11 cellular contexts compared by ENCODE assay signal in genomic region chr19:10899171-10899653, GRCh38. TPM values are rescaled to one million over a fixed set of nuclear protein-coding genes. Genes with fewer than 3 reads are reported as not detected.
DNase-seq lines count a peak whose midpoint lies in the region; ATAC-seq, FAIRE-seq and TF ChIP-seq lines count a peak whose summit lies in the region.
"Had no signal": no experiment of that assay in that cellular context is flagged by ENCODE, and none has a peak within 500 bp of the region (broad histone marks: within the 10 kb centered on the region; RNA-seq: fewer than 3 reads in every experiment).

No MANE protein-coding gene starts in this region.

- peaks cover 12 to 24% of the 10 kb centered on the region in 2 donors for H3K4me1 ChIP-seq in adrenal gland (replicated peaks in 1 of 2)
- H3K4me1 ChIP-seq: neural progenitor cell had no signal

- H3K4me3 Mint-ChIP-seq in activated naive CD8-positive, alpha-beta T cell treated with anti-CD3 and anti-CD28 coated beads, Interleukin-2, amount 50 U/mL, for 24 hours, result no peak overlapping the region
- H3K4me3 Mint-ChIP-seq: neural progenitor cell; T-helper 1 cell treated with Interleukin-12 subunit alpha and Interleukin-12 subunit beta and Interleukin-4 antibody, amounts not matched to agents 30 μg/mL and 1 μg/mL, for 36 hours had no signal

- peak overlapping the region in 1 of 5 donors; percentile 11 for H3K27ac ChIP-seq in adrenal gland
- no peak overlapping the region for H3K27ac ChIP-seq in substantia nigra (ENCODE audit: low read depth, low read length, poor library complexity, severe bottlenecking)
- H3K27ac ChIP-seq: neural progenitor cell had no signal

- no peak for TF ChIP-seq POLR2A in adrenal gland (IDR thresholded peaks at IDR 0.05)

- ATAC-seq in left colon (peak; percentile 88), HG02763 (IDR thresholded peaks at IDR 0.05; ENCODE audit: unreplicated experiment) (no peak)
- ATAC-seq in activated naive CD8-positive, alpha-beta T cell treated with anti-CD3 and anti-CD28 coated beads, Interleukin-2, amount 50 U/mL, for 24 hours, result no peak

- H3K4me1 Mint-ChIP-seq in activated naive CD8-positive, alpha-beta T cell treated with anti-CD3 and anti-CD28 coated beads, Interleukin-2, amount 50 U/mL, for 24 hours, result no peaks in the 10 kb centered on the region

- no peaks in the 10 kb centered on the region for H3K9me3 ChIP-seq in MG63
- no peaks in the 10 kb centered on the region for H3K9me3 ChIP-seq in adrenal gland (replicated peaks in 1 of 3)

- FAIRE-seq in frontal cortex (lab: Jason Lieb, UNC), result no peak

- TF ChIP-seq CTCF in adrenal gland (IDR thresholded peaks at IDR 0.05), result no peak

- H3K27ac Mint-ChIP-seq in activated naive CD8-positive, alpha-beta T cell treated with anti-CD3 and anti-CD28 coated beads, Interleukin-2, amount 50 U/mL, for 24 hours, result no peak overlapping the region
- H3K27ac Mint-ChIP-seq: neural progenitor cell; T-helper 1 cell treated with Interleukin-12 subunit alpha and Interleukin-12 subunit beta and Interleukin-4 antibody, amounts not matched to agents 30 μg/mL and 1 μg/mL, for 36 hours had no signal

- H3K36me3 ChIP-seq in MG63, result peaks cover 7% of the 10 kb centered on the region
- no peaks in the 10 kb centered on the region for H3K36me3 ChIP-seq in adrenal gland (replicated peaks in 1 of 2)
- H3K36me3 ChIP-seq: neural progenitor cell had no signal

- intact Hi-C loops in adrenal gland (cut with DNase I), result no loop called here
- intact Hi-C loops in left colon (cut with DNase I, micrococcal nuclease), result no loop called here

- no peaks in the 10 kb centered on the region for H3K27me3 Mint-ChIP-seq in activated naive CD8-positive, alpha-beta T cell treated with anti-CD3 and anti-CD28 coated beads, Interleukin-2, amount 50 U/mL, for 24 hours

- peaks cover 7% of the 10 kb centered on the region for H3K36me3 Mint-ChIP-seq in activated naive CD8-positive, alpha-beta T cell treated with anti-CD3 and anti-CD28 coated beads, Interleukin-2, amount 50 U/mL, for 24 hours (ENCODE audit: low read depth)

- no peaks in the 10 kb centered on the region for H3K9me3 Mint-ChIP-seq in activated naive CD8-positive, alpha-beta T cell treated with anti-CD3 and anti-CD28 coated beads, Interleukin-2, amount 50 U/mL, for 24 hours

- no peak overlapping the region for H3K4me3 ChIP-seq in MG63
- H3K4me3 ChIP-seq in adrenal gland, result no peak overlapping the region
- H3K4me3 ChIP-seq: neural progenitor cell had no signal

- DNase-seq in MG63 (peak; percentile 34), adrenal gland (peak; percentile 48 to 80 (median 77)), left colon (peak; percentile 92 to 95), substantia nigra (lab: John Stamatoyannopoulos, UW) (peak in 26 of 49 donors; percentile 2 to 94 (median 28)), frontal cortex (ENCODE audit: low spot score in 2 of 2) (no peak)
- no peak for DNase-seq in activated naive CD8-positive, alpha-beta T cell treated with anti-CD3 and anti-CD28 coated beads, Interleukin-2, amount 50 U/mL, for 24 hours
- DNase-seq: central memory CD4-positive, alpha-beta T cell; NCI-H524 treated with DMSO at 0.1 percent for 48 hours had no signal

- 49 to 69% (median 52%) methylated on average over 3 to 9 of the region's 9 CpGs for WGBS in adrenal gland, 4 donors

- H3K27me3 ChIP-seq in MG63 (no peaks in the 10 kb centered on the region), adrenal gland (no peaks in the 10 kb centered on the region)
- H3K27me3 ChIP-seq: neural progenitor cell had no signal

RNA-seq across cellular contexts. Expression of gene CARM1, which starts 27.9 kb away (rescaled TPM):
- 28.9 and 45.7 TPM in 2 replicates for total RNA-seq in MG63 (2014; rRNA removed; shearing (Covaris generic); ENCODE audit: low replicate concordance)
- total RNA-seq in adrenal gland (10 to 100 TPM in 7 of 8 donors, 1 to 10 TPM in 1; 8.2 to 36.3 (median 24.0) TPM), left colon (10 to 100 TPM; 48.3 to 58.3 TPM), frontal cortex (18.8 TPM)
- 10 to 100 TPM; 13.8 to 38.1 (median 20.4) TPM for polyA plus RNA-seq in adrenal gland

RNA-seq across cellular contexts. Expression of gene YIPF2, which starts 29.2 kb away (rescaled TPM):
- total RNA-seq in MG63 (2014; rRNA removed; shearing (Covaris generic); ENCODE audit: low replicate concordance), result 74.6 and 82.8 TPM in 2 replicates
- total RNA-seq in adrenal gland (10 to 100 TPM; 54.5 to 99.1 (median 76.1) TPM), left colon (10 to 100 TPM; 57.8 to 64.8 TPM), frontal cortex (35.9 TPM)
- polyA plus RNA-seq in adrenal gland, result 10 to 100 TPM; 21.1 to 98.9 (median 40.4) TPM

RNA-seq across cellular contexts. Expression of gene TIMM29, which starts 29.4 kb away (rescaled TPM):
- 29.3 and 39.2 TPM in 2 replicates for total RNA-seq in MG63 (2014; rRNA removed; shearing (Covaris generic); ENCODE audit: low replicate concordance)
- total RNA-seq in adrenal gland (10 to 100 TPM; 18.5 to 39.7 (median 30.9) TPM), left colon (10 to 100 TPM; 23.0 to 24.6 TPM), frontal cortex (41.6 TPM)
- 10 to 100 TPM; 10.5 to 19.3 (median 11.6) TPM for polyA plus RNA-seq in adrenal gland

RNA-seq across cellular contexts. Expression of gene C19orf38, which starts 51.0 kb away (rescaled TPM):
- total RNA-seq in MG63 (2014; rRNA removed; shearing (Covaris generic); ENCODE audit: low replicate concordance), result 0.30 TPM in 1 of 2 replicates, not detected in the other
- total RNA-seq in adrenal gland (1 to 10 TPM in 6 of 8 donors, under 1 TPM in 2; 0.30 to 5.6 (median 1.9) TPM), left colon (under 1 TPM; 0.49 to 0.98 TPM), frontal cortex (0.82 TPM)
- polyA plus RNA-seq in adrenal gland, result 1 to 10 TPM; 1.1 to 2.0 (median 1.9) TPM

Comparison
In these comparisons a context has a peak if more than half of its experiments do, and no peak if none do; other contexts are left out.
1. DNase-seq: peak in MG63 (single experiment), adrenal gland (7 of 7), left colon (2 of 2) and substantia nigra (26 of 49); none in frontal cortex (0 of 2) and activated naive CD8-positive, alpha-beta T cell treated with anti-CD3 and anti-CD28 coated beads, Interleukin-2, amount 50 U/mL, for 24 hours (single experiment).